ENCODE assay signal across 1 cellular context in genomic region chr6:6796818-6797217, GRCh38.
TF ChIP-seq lines count a peak whose summit lies in the region.

No MANE protein-coding gene starts in this region.

TF ChIP-seq in GM12878, 131 proteins besides CTCF, POLR2A, EP300 and RAD21 (continued from another document):
- no peak for TF ChIP-seq ATF2 (IDR thresholded peaks at IDR 0.05; ENCODE audit: low read length)
TF ChIP-seq in GM12878: peak in this region for 0.
